28 cellular contexts compared by ENCODE assay signal in genomic region chr2:239127513-239127912, GRCh38.
"Had no signal": no experiment of that assay in that cellular context is flagged by ENCODE, and none has a peak within 500 bp of the region (broad histone marks: within the 10 kb centered on the region; RNA-seq: fewer than 3 reads in every experiment).

No MANE protein-coding gene starts in this region.

- H3K4me3 ChIP-seq: MG63, Peyer's patch had no signal

- H3K27ac ChIP-seq: Peyer's patch, RWPE1 had no signal

- H3K4me1 ChIP-seq: Peyer's patch had no signal

- ATAC-seq: activated T-helper 17 cell treated with anti-CD3 and anti-CD28 coated beads, Interleukin-2, amount 50 U/mL, for 72 hours; WTC11 had no signal

- H3K27me3 ChIP-seq: MG63, Peyer's patch had no signal

- FAIRE-seq: astrocyte had no signal

- H3K9me3 ChIP-seq: MG63, Peyer's patch had no signal

- DNase-seq: activated CD4-positive, alpha-beta T cell treated with anti-CD3 and anti-CD28 coated beads for 48 hours; activated CD4-positive, alpha-beta T cell treated with anti-CD3 and anti-CD28 coated beads, Interleukin-2, amount 50 U/mL, for 4 hours; activated CD4-positive, CD25-positive, alpha-beta regulatory T cell treated with anti-CD3 and anti-CD28 coated beads, Interleukin-2, amount 50 U/mL, for 72 hours; activated CD8-positive, alpha-beta memory T cell treated with anti-CD3 and anti-CD28 coated beads for 24 hours; activated gamma-delta T cell; activated naive CD4-positive, alpha-beta T cell treated with anti-CD3 and anti-CD28 coated beads for 36 hours; activated T-cell treated with anti-CD3 and anti-CD28 coated beads, Interleukin-2, amount 50 U/mL, for 48 hours; amygdala; caudate nucleus; MG63; MV-4-11; NCI-H1092 treated with DMSO at 0.1 percent for 48 hours; NCI-H1417 treated with DMSO at 0.1 percent for 48 hours; NCI-H1694; NCI-H2029; NCI-H2107; NCI-H2171 treated with DMSO at 0.1 percent for 48 hours; NCI-H226; NCI-H510A; NCI-H526 treated with DMSO at 0.1 percent for 48 hours; NK-92 treated with Interleukin-12 subunit alpha and Interleukin-12 subunit beta, amount 100 ng/mL, for 24 hours; Peyer's patch; SHP77 treated with DMSO at 0.1 percent for 48 hours; T-helper 9 cell had no signal
